ENCODE assay signal across 13 cellular contexts in the genomic region with DNA sequence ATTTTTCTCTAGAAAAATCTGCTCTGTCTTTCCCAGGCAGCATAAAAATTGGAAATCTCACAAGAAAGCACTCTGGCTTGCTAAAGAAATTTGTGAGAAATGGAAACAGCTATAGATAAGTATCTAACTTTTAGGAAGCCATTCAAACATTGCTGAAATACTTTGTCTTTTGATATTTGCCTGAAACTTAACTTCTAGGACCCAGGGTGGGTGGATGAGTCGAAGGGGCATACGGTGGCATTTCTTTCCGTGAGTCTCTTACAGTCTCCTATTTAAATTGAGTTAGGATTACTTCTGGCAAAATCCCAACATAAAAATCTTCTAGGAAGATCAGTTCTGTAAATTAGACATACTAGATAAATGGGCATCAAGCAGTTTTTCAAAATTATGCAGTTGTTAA. TPM values are rescaled to one million over a fixed set of nuclear protein-coding genes. Genes with fewer than 3 reads are reported as not detected.
DNase-seq lines count a peak whose midpoint lies in the region; ATAC-seq and TF ChIP-seq lines count a peak whose summit lies in the region.
"Had no signal": no experiment of that assay in that cellular context is flagged by ENCODE, and none has a peak within 500 bp of the region (broad histone marks: within the 10 kb centered on the region; RNA-seq: fewer than 3 reads in every experiment).

No MANE protein-coding gene starts in this region.

- TF ChIP-seq POLR2A in stomach (IDR thresholded peaks at IDR 0.05), result no peak

- no peak for TF ChIP-seq EP300 in stomach (IDR thresholded peaks at IDR 0.05)

- H3K9me3 Mint-ChIP-seq in brain, result peaks cover 0 to 3% (median 0%) of the 10 kb centered on the region in 5 experiments
- H3K9me3 Mint-ChIP-seq in mesothelial cell of epicardium, result no peaks in the 10 kb centered on the region

- H3K27ac Mint-ChIP-seq in brain (peak overlapping the region in 3 of 5 experiments; percentile 57 to 97 (median 93)), mesothelial cell of epicardium (peak overlapping the region; percentile 98)

- ATAC-seq in HG03280 (IDR thresholded peaks at IDR 0.05; ENCODE audit: unreplicated experiment) (no peak), omental fat pad (ENCODE audit: low FRiP score) (no peak)

- H3K4me1 ChIP-seq in stomach, result peaks cover 0 to 30% (median 2%) of the 10 kb centered on the region in 4 donors
- H3K4me1 ChIP-seq: BLaER1 had no signal

- H3K27me3 ChIP-seq in stomach, result no peaks in the 10 kb centered on the region
- H3K27me3 ChIP-seq: BLaER1, neutrophil had no signal

- peak; percentile 25 for DNase-seq in EL
- no peak for DNase-seq in mesothelial cell of epicardium (ENCODE audit: low spot score in 2 of 2, unreplicated experiment in 2 of 2)
- DNase-seq in stomach, result no peak
- no peak for DNase-seq in DMS79 (lab: John Stamatoyannopoulos, UW)
- no peak for DNase-seq in omental fat pad (ENCODE audit: low spot score)
- DNase-seq in NCI-H1417 (lab: John Stamatoyannopoulos, UW), result no peak
- DNase-seq: activated T-cell treated with anti-CD3 and anti-CD28 coated beads for 4 hours; effector CD4-positive, alpha-beta T cell; NCI-H1048 had no signal

- peaks cover 4% of the 10 kb centered on the region for H3K27me3 Mint-ChIP-seq in brain
- H3K27me3 Mint-ChIP-seq in mesothelial cell of epicardium (ENCODE audit: low read depth), result no peaks in the 10 kb centered on the region

- TF ChIP-seq CTCF in brain (conservative IDR thresholded peaks at IDR 0.05) (no peak), mesothelial cell of epicardium (IDR thresholded peaks at IDR 0.05; ENCODE audit: unreplicated experiment) (no peak), stomach (IDR thresholded peaks at IDR 0.05) (no peak), omental fat pad (IDR thresholded peaks at IDR 0.05) (no peak)

- WGBS in stomach, 5 donors, result 58 to 81% (median 63%) methylated on average over 3 of the region's 3 CpGs

- intact Hi-C loops in stomach (cut with DNase I; ENCODE audit: low total_unique reads), result no loop called here

- peak overlapping the region in 3 of 4 donors; percentile 41 to 45 (median 43) for H3K4me3 ChIP-seq in stomach
- H3K4me3 ChIP-seq: BLaER1 had no signal

- no peaks in the 10 kb centered on the region for H3K36me3 ChIP-seq in stomach
- H3K36me3 ChIP-seq: BLaER1, neutrophil had no signal

- H3K36me3 Mint-ChIP-seq in brain (peaks cover 3% of the 10 kb centered on the region), mesothelial cell of epicardium (peaks cover 6% of the 10 kb centered on the region)

- H3K4me1 Mint-ChIP-seq in brain (peaks cover 23% of the 10 kb centered on the region), mesothelial cell of epicardium (peaks cover 47% of the 10 kb centered on the region)

- no peaks in the 10 kb centered on the region for H3K9me3 ChIP-seq in stomach
- H3K9me3 ChIP-seq: BLaER1, neutrophil had no signal

- H3K4me3 Mint-ChIP-seq in brain, result peak overlapping the region in 3 of 5 experiments; percentile 76 to 94 (median 86)
- H3K4me3 Mint-ChIP-seq in mesothelial cell of epicardium, result peak overlapping the region; percentile 93

- peak overlapping the region in 4 of 5 donors; percentile 63 to 83 (median 79) for H3K27ac ChIP-seq in stomach
- H3K27ac ChIP-seq: BLaER1, neutrophil had no signal

RNA-seq across cellular contexts. Expression of gene COL3A1, which starts 0.5 kb away (rescaled TPM):
- polyA plus RNA-seq in brain (ENCODE audit: insufficient read depth, low read depth, low replicate concordance), result 13.5 TPM
- total RNA-seq in mesothelial cell of epicardium, result 7,569 to 7,691 TPM (median 7,584 TPM) in 3 replicates
- total RNA-seq in stomach, result 1,000 to 10,000 TPM in 2 of 5 donors, 100 to 1,000 TPM in 3; 116 to 7,728 (median 450) TPM
- 100 to 1,000 TPM in 1 of 3 donors, 10 to 100 TPM in 2; 60.7 to 108 (median 87.2) TPM for polyA plus RNA-seq in stomach
- 100 to 1,000 TPM; 120 to 340 (median 237) TPM for total RNA-seq in omental fat pad
